ENCODE assay signal across 23 cellular contexts in the genomic region with DNA sequence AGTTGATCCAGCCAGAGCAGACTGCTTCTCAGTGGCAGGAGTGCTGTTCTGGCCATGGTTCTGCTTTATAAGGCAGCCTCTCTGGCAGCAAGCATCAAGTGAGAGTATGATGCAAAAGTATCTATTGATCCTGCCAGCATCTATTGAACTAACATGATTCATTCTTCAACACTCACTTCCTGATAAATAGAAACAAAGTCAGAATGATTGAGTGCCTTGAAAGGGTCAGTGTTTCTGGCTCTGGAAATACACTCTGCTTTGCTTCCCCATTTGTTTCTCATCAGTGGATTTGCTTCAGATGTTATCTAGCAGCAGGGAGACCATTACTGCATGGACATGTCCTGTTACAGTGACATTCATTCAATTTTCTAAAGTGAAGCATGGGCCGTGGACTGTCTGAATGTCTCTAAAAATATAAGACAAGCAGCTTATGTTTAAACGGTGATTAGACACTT.
DNase-seq lines count a peak whose midpoint lies in the region; ATAC-seq and TF ChIP-seq lines count a peak whose summit lies in the region.
"Had no signal": no experiment of that assay in that cellular context is flagged by ENCODE, and none has a peak within 500 bp of the region (broad histone marks: within the 10 kb centered on the region; RNA-seq: fewer than 3 reads in every experiment).

No MANE protein-coding gene starts in this region.

- DNase-seq in MG63 (peak; percentile 16), WTC11 (ENCODE audit: low spot score) (no peak), fibroblast of mammary gland (ENCODE audit: low read depth) (peak; percentile 6), mesenchymal stem cell (no peak), anterior cingulate cortex (lab: John Stamatoyannopoulos, UW) (no peak)
- DNase-seq in stimulated activated naive B cell treated with anti-CD40 and anti-IgM and Interleukin-4, amounts not matched to agents 10 μg/mL and 1 μg/mL and 100 μg/mL, for 72 hours: no peak
- DNase-seq: Caco-2; CD8-positive, alpha-beta T cell; KBM-7; NCI-H1694; NCI-H2029 treated with DMSO at 0.1 percent for 48 hours; NCI-H446 treated with DMSO at 0.1 percent for 48 hours; NCI-H526 treated with DMSO at 0.1 percent for 48 hours; SHP77; SW 1271 had no signal

- no peak overlapping the region for H3K4me3 ChIP-seq in MG63
- H3K4me3 ChIP-seq in fibroblast of mammary gland (ENCODE audit: control insufficient read depth, low read depth, low read length): no peak overlapping the region
- no peak overlapping the region for H3K4me3 ChIP-seq in mesenchymal stem cell (ENCODE audit: insufficient read depth in 1 of 2, low read depth in 1 of 2, low read length in 2 of 2)
- H3K4me3 ChIP-seq: A549, GM12878 had no signal

- CTCF ChIA-PET in WTC11 (lab: Charles Lee): no interaction called here

- H3K4me1 ChIP-seq in mesenchymal stem cell (ENCODE audit: control insufficient read depth, insufficient read depth, low read depth, low read length): peaks cover 2% of the 10 kb centered on the region
- H3K4me1 ChIP-seq: A549 had no signal

- no peak overlapping the region for H2BK12ac ChIP-seq in mesenchymal stem cell (ENCODE audit: low read length in 2 of 2)

- H2BK15ac ChIP-seq in mesenchymal stem cell (ENCODE audit: low read depth, poor library complexity, severe bottlenecking): no peak overlapping the region

- H3K4ac ChIP-seq in mesenchymal stem cell (ENCODE audit: low read depth in 1 of 2, low read length in 2 of 2): no peak overlapping the region

- H3K36me3 ChIP-seq in MG63: no peaks in the 10 kb centered on the region
- no peaks in the 10 kb centered on the region for H3K36me3 ChIP-seq in mesenchymal stem cell (ENCODE audit: control insufficient read depth in 1 of 2, insufficient read depth in 2 of 2, low read depth in 1 of 2, low read length in 2 of 2)

- H2AFZ ChIP-seq in mesenchymal stem cell (ENCODE audit: low read depth, low read length): no peak overlapping the region

- H3K18ac ChIP-seq in mesenchymal stem cell (ENCODE audit: low read depth in 1 of 2, low read length in 2 of 2): no peak overlapping the region

- no peak for TF ChIP-seq CTCF in WTC11 (IDR thresholded peaks at IDR 0.05)
- no peak for TF ChIP-seq CTCF in fibroblast of mammary gland (conservative IDR thresholded peaks at IDR 0.05; ENCODE audit: control insufficient read depth, insufficient read depth, low read depth, low read length)

- no peak overlapping the region for H4K91ac ChIP-seq in mesenchymal stem cell (ENCODE audit: low read length)

- no peak overlapping the region for H2BK5ac ChIP-seq in mesenchymal stem cell (ENCODE audit: low read depth, low read length, poor library complexity, severe bottlenecking)

- no peak for ATAC-seq in WTC11
- ATAC-seq in stimulated activated naive B cell treated with anti-CD40 and anti-IgM and Interleukin-4, amounts not matched to agents 10 μg/mL and 1 μg/mL and 100 μg/mL, for 72 hours (replicated peaks): no peak
- no peak for ATAC-seq in HG03108 (IDR thresholded peaks at IDR 0.05; ENCODE audit: unreplicated experiment)
- ATAC-seq in HG03097 (IDR thresholded peaks at IDR 0.05; ENCODE audit: low FRiP score, unreplicated experiment): no peak
- ATAC-seq: A549; CD8-positive, alpha-beta T cell; GM12878; HCT116; Panc1 had no signal

- no peak overlapping the region for H3K14ac ChIP-seq in mesenchymal stem cell (ENCODE audit: low read length in 2 of 2)

- peaks cover 40% of the 10 kb centered on the region for H3K4me1 Mint-ChIP-seq in WTC11
- H3K4me1 Mint-ChIP-seq in stimulated activated naive B cell treated with anti-CD40 and anti-IgM and Interleukin-4, amounts not matched to agents 10 μg/mL and 1 μg/mL and 100 μg/mL, for 72 hours: peaks cover 2 to 9% of the 10 kb centered on the region in 2 donors

- no peak overlapping the region for H3K4me2 ChIP-seq in mesenchymal stem cell (ENCODE audit: low read length, poor library complexity, severe bottlenecking)
- H3K4me2 ChIP-seq: A549 had no signal

- H3K4me3 Mint-ChIP-seq in WTC11: no peak overlapping the region
- H3K4me3 Mint-ChIP-seq in stimulated activated naive B cell treated with anti-CD40 and anti-IgM and Interleukin-4, amounts not matched to agents 10 μg/mL and 1 μg/mL and 100 μg/mL, for 72 hours: no peak overlapping the region
- H3K4me3 Mint-ChIP-seq: CD8-positive, alpha-beta T cell had no signal

- WGBS in mesenchymal stem cell: no CpG with 5 or more reads among the region's 2 CpGs

- H3K27ac ChIP-seq in mesenchymal stem cell (ENCODE audit: low read length, poor library complexity, severe bottlenecking): no peak overlapping the region
- H3K27ac ChIP-seq: A549, C4-2B, RWPE1 had no signal

- H3K9me3 Mint-ChIP-seq in WTC11: peaks cover 10% of the 10 kb centered on the region
- H3K9me3 Mint-ChIP-seq in stimulated activated naive B cell treated with anti-CD40 and anti-IgM and Interleukin-4, amounts not matched to agents 10 μg/mL and 1 μg/mL and 100 μg/mL, for 72 hours: no peaks in the 10 kb centered on the region
- H3K9me3 Mint-ChIP-seq: CD8-positive, alpha-beta T cell had no signal

- POLR2A ChIA-PET in WTC11 (lab: Charles Lee): no interaction called here

- no peaks in the 10 kb centered on the region for H3K79me1 ChIP-seq in mesenchymal stem cell (replicated peaks; ENCODE audit: low read length, poor library complexity, severe bottlenecking)

- H2AK5ac ChIP-seq in mesenchymal stem cell (ENCODE audit: low read length, severe bottlenecking): no peak overlapping the region

- H3K9me3 ChIP-seq in MG63: no peaks in the 10 kb centered on the region
- no peaks in the 10 kb centered on the region for H3K9me3 ChIP-seq in mesenchymal stem cell (ENCODE audit: control insufficient read depth, low read length)
- H3K9me3 ChIP-seq: A549, Caco-2 had no signal

- H3K27me3 ChIP-seq in MG63 (no peaks in the 10 kb centered on the region), mesenchymal stem cell (ENCODE audit: control insufficient read depth in 1 of 2, insufficient read depth in 1 of 2, low read length in 2 of 2) (no peaks in the 10 kb centered on the region)

- no peak overlapping the region for H3K27ac Mint-ChIP-seq in WTC11
- H3K27ac Mint-ChIP-seq in stimulated activated naive B cell treated with anti-CD40 and anti-IgM and Interleukin-4, amounts not matched to agents 10 μg/mL and 1 μg/mL and 100 μg/mL, for 72 hours: no peak overlapping the region
- H3K27ac Mint-ChIP-seq: CD8-positive, alpha-beta T cell had no signal

- no peak overlapping the region for H3K23ac ChIP-seq in mesenchymal stem cell (ENCODE audit: low read length in 2 of 2)

- H2BK120ac ChIP-seq in mesenchymal stem cell (ENCODE audit: low read depth, low read length): no peak overlapping the region

- H3K36me3 Mint-ChIP-seq in WTC11: no peaks in the 10 kb centered on the region
- H3K36me3 Mint-ChIP-seq in stimulated activated naive B cell treated with anti-CD40 and anti-IgM and Interleukin-4, amounts not matched to agents 10 μg/mL and 1 μg/mL and 100 μg/mL, for 72 hours: no peaks in the 10 kb centered on the region
- H3K36me3 Mint-ChIP-seq: CD8-positive, alpha-beta T cell had no signal

- H3K9ac ChIP-seq in mesenchymal stem cell (ENCODE audit: low read length): peak overlapping the region; percentile 14

- H3K27me3 Mint-ChIP-seq in WTC11 (ENCODE audit: low read depth): no peaks in the 10 kb centered on the region
- H3K27me3 Mint-ChIP-seq in stimulated activated naive B cell treated with anti-CD40 and anti-IgM and Interleukin-4, amounts not matched to agents 10 μg/mL and 1 μg/mL and 100 μg/mL, for 72 hours: peaks cover 8 to 10% of the 10 kb centered on the region in 2 donors

- no peak overlapping the region for H4K8ac ChIP-seq in mesenchymal stem cell (ENCODE audit: low read length)

TF ChIP-seq in WTC11, 78 proteins besides CTCF, POLR2A, EP300 and RAD21 (continues in another document):
- TF ChIP-seq RORB (CRISPR knock-in tag; IDR thresholded peaks at IDR 0.05) (no peak), MYBL2 (CRISPR knock-in tag; IDR thresholded peaks at IDR 0.05) (no peak), GABPB1 (CRISPR knock-in tag; IDR thresholded peaks at IDR 0.05) (peak; percentile 87)
- TF ChIP-seq, protein P1, sequence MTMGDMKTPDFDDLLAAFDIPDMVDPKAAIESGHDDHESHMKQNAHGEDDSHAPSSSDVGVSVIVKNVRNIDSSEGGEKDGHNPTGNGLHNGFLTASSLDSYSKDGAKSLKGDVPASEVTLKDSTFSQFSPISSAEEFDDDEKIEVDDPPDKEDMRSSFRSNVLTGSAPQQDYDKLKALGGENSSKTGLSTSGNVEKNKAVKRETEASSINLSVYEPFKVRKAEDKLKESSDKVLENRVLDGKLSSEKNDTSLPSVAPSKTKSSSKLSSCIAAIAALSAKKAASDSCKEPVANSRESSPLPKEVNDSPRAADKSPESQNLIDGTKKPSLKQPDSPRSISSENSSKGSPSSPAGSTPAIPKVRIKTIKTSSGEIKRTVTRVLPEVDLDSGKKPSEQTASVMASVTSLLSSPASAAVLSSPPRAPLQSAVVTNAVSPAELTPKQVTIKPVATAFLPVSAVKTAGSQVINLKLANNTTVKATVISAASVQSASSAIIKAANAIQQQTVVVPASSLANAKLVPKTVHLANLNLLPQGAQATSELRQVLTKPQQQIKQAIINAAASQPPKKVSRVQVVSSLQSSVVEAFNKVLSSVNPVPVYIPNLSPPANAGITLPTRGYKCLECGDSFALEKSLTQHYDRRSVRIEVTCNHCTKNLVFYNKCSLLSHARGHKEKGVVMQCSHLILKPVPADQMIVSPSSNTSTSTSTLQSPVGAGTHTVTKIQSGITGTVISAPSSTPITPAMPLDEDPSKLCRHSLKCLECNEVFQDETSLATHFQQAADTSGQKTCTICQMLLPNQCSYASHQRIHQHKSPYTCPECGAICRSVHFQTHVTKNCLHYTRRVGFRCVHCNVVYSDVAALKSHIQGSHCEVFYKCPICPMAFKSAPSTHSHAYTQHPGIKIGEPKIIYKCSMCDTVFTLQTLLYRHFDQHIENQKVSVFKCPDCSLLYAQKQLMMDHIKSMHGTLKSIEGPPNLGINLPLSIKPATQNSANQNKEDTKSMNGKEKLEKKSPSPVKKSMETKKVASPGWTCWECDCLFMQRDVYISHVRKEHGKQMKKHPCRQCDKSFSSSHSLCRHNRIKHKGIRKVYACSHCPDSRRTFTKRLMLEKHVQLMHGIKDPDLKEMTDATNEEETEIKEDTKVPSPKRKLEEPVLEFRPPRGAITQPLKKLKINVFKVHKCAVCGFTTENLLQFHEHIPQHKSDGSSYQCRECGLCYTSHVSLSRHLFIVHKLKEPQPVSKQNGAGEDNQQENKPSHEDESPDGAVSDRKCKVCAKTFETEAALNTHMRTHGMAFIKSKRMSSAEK (CRISPR knock-in tag; IDR thresholded peaks at IDR 0.05; ENCODE audit: borderline replicate concordance): no peak
- TF ChIP-seq, protein P2, sequence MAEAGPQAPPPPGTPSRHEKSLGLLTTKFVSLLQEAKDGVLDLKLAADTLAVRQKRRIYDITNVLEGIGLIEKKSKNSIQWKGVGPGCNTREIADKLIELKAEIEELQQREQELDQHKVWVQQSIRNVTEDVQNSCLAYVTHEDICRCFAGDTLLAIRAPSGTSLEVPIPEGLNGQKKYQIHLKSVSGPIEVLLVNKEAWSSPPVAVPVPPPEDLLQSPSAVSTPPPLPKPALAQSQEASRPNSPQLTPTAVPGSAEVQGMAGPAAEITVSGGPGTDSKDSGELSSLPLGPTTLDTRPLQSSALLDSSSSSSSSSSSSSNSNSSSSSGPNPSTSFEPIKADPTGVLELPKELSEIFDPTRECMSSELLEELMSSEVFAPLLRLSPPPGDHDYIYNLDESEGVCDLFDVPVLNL (CRISPR knock-in tag; IDR thresholded peaks at IDR 0.05; ENCODE audit: borderline replicate concordance, low read depth): no peak

Comparison
In these comparisons a context has a peak if more than half of its experiments do, and no peak if none do; other contexts are left out.
1. DNase-seq: peak in MG63 (single experiment) and fibroblast of mammary gland (single experiment); none in WTC11 (single experiment), mesenchymal stem cell (single experiment), stimulated activated naive B cell treated with anti-CD40 and anti-IgM and Interleukin-4, amounts not matched to agents 10 μg/mL and 1 μg/mL and 100 μg/mL, for 72 hours (single experiment) and anterior cingulate cortex (0 of 58).